20 cellular contexts compared by ENCODE assay signal in the genomic region with DNA sequence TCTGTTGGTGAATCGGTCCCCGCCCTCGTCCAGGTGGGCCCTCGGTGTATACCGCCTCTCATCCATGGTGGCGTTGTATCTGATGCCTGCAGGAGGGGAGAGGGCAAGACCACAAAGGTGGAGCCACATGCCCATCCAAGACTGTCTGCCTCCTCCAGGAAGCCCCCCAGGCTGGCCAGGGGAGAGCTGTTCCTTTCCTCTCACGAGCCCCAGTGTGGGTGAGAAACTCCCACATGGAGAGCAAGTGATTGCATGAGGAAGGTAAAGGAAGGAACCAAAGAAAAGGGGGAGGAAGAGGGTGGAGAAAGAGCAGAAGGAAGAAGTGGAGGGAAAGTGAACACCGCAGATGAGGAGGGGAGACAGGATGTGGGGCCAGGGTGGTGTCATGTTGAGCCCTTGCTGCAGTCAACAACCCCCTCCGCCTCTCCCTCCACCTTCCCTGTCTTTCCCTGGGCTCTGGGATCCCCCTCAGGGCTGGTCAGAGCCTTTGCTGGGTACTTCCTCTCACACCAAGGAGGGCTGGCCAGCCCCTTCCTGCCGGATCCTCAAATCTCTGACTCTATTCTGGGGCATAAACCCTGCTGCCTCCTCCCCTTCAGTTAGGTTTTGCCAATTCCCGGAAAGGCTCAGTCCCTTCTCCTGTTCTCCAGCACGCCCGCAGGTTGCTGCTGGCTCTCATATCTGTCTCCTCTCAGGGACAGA. TPM values are rescaled to one million over a fixed set of nuclear protein-coding genes. Genes with fewer than 3 reads are reported as not detected.
A peak's percentile ranks its signal among the peaks of the same experiment; 100 is the strongest.
DNase-seq lines count a peak whose midpoint lies in the region; ATAC-seq and TF ChIP-seq lines count a peak whose summit lies in the region.
"Had no signal": no experiment of that assay in that cellular context is flagged by ENCODE, and none has a peak within 500 bp of the region (broad histone marks: within the 10 kb centered on the region; RNA-seq: fewer than 3 reads in every experiment).

No MANE protein-coding gene starts in this region.

- no peaks in the 10 kb centered on the region for H3K36me3 Mint-ChIP-seq in GM23338 (ENCODE audit: low read depth)
- H3K36me3 Mint-ChIP-seq in T-helper 2 cell treated with Interferon-gamma antibody and Interleukin-4, amounts not matched to agents 5 μg/mL and 100 μg/mL, for 36 hours (ENCODE audit: low read depth) = no peaks in the 10 kb centered on the region
- H3K36me3 Mint-ChIP-seq: natural killer cell, T-cell had no signal

- H3K4me3 ChIP-seq in BLaER1 treated with 17β-estradiol and CSF1 and Interleukin-3, amounts not matched to agents 10 nM and 100 nM = peak overlapping the region in 2 of 10 experiments; percentile 12 to 17; a peak in 1 of 20 replicates
- H3K4me3 ChIP-seq in GM23338 = no peak overlapping the region
- H3K4me3 ChIP-seq in left lung = no peak overlapping the region
- H3K4me3 ChIP-seq: tibial nerve had no signal

- peak overlapping the region; percentile 83 for H2AFZ ChIP-seq in GM23338

- peak overlapping the region in 8 of 11 experiments; percentile 7 to 54 (median 20); a peak in 5 of 22 replicates for H3K9ac ChIP-seq in BLaER1 treated with 17β-estradiol and CSF1 and Interleukin-3, amounts not matched to agents 10 nM and 100 nM
- H3K9ac ChIP-seq: KMS-11 had no signal

- no peak for ATAC-seq in GM23338
- peak; percentile 18 for ATAC-seq in left lung
- no peak for ATAC-seq in HG02798 (IDR thresholded peaks at IDR 0.05; ENCODE audit: poor library complexity, unreplicated experiment)
- ATAC-seq: natural killer cell had no signal

- H3F3A ChIP-seq in GM23338 (replicated peaks; ENCODE audit: low read depth) = no peaks in the 10 kb centered on the region

- peaks cover 47% of the 10 kb centered on the region for H3K4me1 Mint-ChIP-seq in GM23338
- peaks cover 26% of the 10 kb centered on the region for H3K4me1 Mint-ChIP-seq in T-helper 2 cell treated with Interferon-gamma antibody and Interleukin-4, amounts not matched to agents 5 μg/mL and 100 μg/mL, for 36 hours (ENCODE audit: low read depth)

- no peak for TF ChIP-seq CTCF in GM23338 (conservative IDR thresholded peaks at IDR 0.05; ENCODE audit: low read depth in 2 of 2)
- no peak for TF ChIP-seq CTCF in left lung (IDR thresholded peaks at IDR 0.05)

- no peak overlapping the region for H3K27ac Mint-ChIP-seq in GM23338
- H3K27ac Mint-ChIP-seq in T-helper 2 cell treated with Interferon-gamma antibody and Interleukin-4, amounts not matched to agents 5 μg/mL and 100 μg/mL, for 36 hours = peak overlapping the region; percentile 77
- H3K27ac Mint-ChIP-seq: natural killer cell had no signal

- no peaks in the 10 kb centered on the region for H3K79me2 ChIP-seq in GM23338 (replicated peaks; ENCODE audit: insufficient read depth)

- H3K27me3 ChIP-seq in BLaER1 treated with 17β-estradiol and CSF1 and Interleukin-3, amounts not matched to agents 10 nM and 100 nM = no peaks in the 10 kb centered on the region
- H3K27me3 ChIP-seq in GM23338 (ENCODE audit: insufficient read depth) (no peaks in the 10 kb centered on the region), left lung (peaks cover 0 to 13% of the 10 kb centered on the region in 2 donors)
- H3K27me3 ChIP-seq: tibial nerve had no signal

- H3K9me3 Mint-ChIP-seq in GM23338 = no peaks in the 10 kb centered on the region
- H3K9me3 Mint-ChIP-seq in T-helper 2 cell treated with Interferon-gamma antibody and Interleukin-4, amounts not matched to agents 5 μg/mL and 100 μg/mL, for 36 hours = no peaks in the 10 kb centered on the region
- H3K9me3 Mint-ChIP-seq: natural killer cell, T-cell had no signal

- intact Hi-C loops in left lung (cut with DNase I) = no loop called here

- no peaks in the 10 kb centered on the region for H3K9me2 ChIP-seq in GM23338 (ENCODE audit: insufficient read depth)

- H3K4me1 ChIP-seq in BLaER1 treated with 17β-estradiol and CSF1 and Interleukin-3, amounts not matched to agents 10 nM and 100 nM = peaks cover 38 to 64% (median 53%) of the 10 kb centered on the region in 10 experiments
- H3K4me1 ChIP-seq in GM23338 (ENCODE audit: insufficient read depth) = peaks cover 19% of the 10 kb centered on the region
- H3K4me1 ChIP-seq in left lung = no peaks in the 10 kb centered on the region
- H3K4me1 ChIP-seq: tibial nerve had no signal

- DNase-seq in GM23338 (ENCODE audit: low spot score) (no peak), left lung (no peak)
- no peak for DNase-seq in T-helper 2 cell treated with Interferon-gamma antibody and Interleukin-4, amounts not matched to agents 5 μg/mL and 100 μg/mL, for 36 hours (ENCODE audit: low spot score)
- DNase-seq in central memory CD4-positive, alpha-beta T cell = no peak
- no peak for DNase-seq in NK-92 treated with Interleukin-12 subunit alpha and Interleukin-12 subunit beta, amount 100 ng/mL, for 24 hours (lab: John Stamatoyannopoulos, UW)
- DNase-seq in stimulated activated CD4-positive, alpha-beta T cell treated with anti-CD3 and anti-CD28 coated beads, Interleukin-4, amount 100 ng/mL, for 24 hours = no peak
- DNase-seq: caudate nucleus; effector memory CD4-positive, alpha-beta T cell; H7; head of caudate nucleus; islet precursor cell; natural killer cell; NCI-H1417 treated with DMSO at 0.1 percent for 48 hours; NCI-H2171 treated with DMSO at 0.1 percent for 48 hours had no signal

- no peaks in the 10 kb centered on the region for H3K9me3 ChIP-seq in BLaER1 treated with 17β-estradiol and CSF1 and Interleukin-3, amounts not matched to agents 10 nM and 100 nM (replicated peaks in 1 of 11)
- no peaks in the 10 kb centered on the region for H3K9me3 ChIP-seq in left lung
- H3K9me3 ChIP-seq: tibial nerve had no signal

- H3K27me3 Mint-ChIP-seq in GM23338 (ENCODE audit: insufficient read depth, low read depth, poor library complexity) = peaks cover 12% of the 10 kb centered on the region
- H3K27me3 Mint-ChIP-seq in T-helper 2 cell treated with Interferon-gamma antibody and Interleukin-4, amounts not matched to agents 5 μg/mL and 100 μg/mL, for 36 hours (ENCODE audit: low read depth) = peaks cover 6% of the 10 kb centered on the region

- H3K36me3 ChIP-seq in BLaER1 treated with 17β-estradiol and CSF1 and Interleukin-3, amounts not matched to agents 10 nM and 100 nM = no peaks in the 10 kb centered on the region
- H3K36me3 ChIP-seq in GM23338 (ENCODE audit: insufficient read depth) = no peaks in the 10 kb centered on the region
- H3K36me3 ChIP-seq in left lung = no peaks in the 10 kb centered on the region
- H3K36me3 ChIP-seq: tibial nerve had no signal

- H3K27ac ChIP-seq in BLaER1 treated with 17β-estradiol and CSF1 and Interleukin-3, amounts not matched to agents 10 nM and 100 nM = peak overlapping the region in 9 of 11 experiments; percentile 17 to 75 (median 52); a peak in 16 of 22 replicates
- H3K27ac ChIP-seq in GM23338 (ENCODE audit: low read depth) (no peak overlapping the region), left lung (no peak overlapping the region)
- H3K27ac ChIP-seq: HL-60, KMS-11, tibial nerve had no signal

- H3K4me3 Mint-ChIP-seq in GM23338 = no peak overlapping the region
- peak overlapping the region; percentile 51 for H3K4me3 Mint-ChIP-seq in T-helper 2 cell treated with Interferon-gamma antibody and Interleukin-4, amounts not matched to agents 5 μg/mL and 100 μg/mL, for 36 hours
- H3K4me3 Mint-ChIP-seq: natural killer cell had no signal

- no peaks in the 10 kb centered on the region for H4K20me1 ChIP-seq in BLaER1 treated with 17β-estradiol and CSF1 and Interleukin-3, amounts not matched to agents 10 nM and 100 nM
- no peaks in the 10 kb centered on the region for H4K20me1 ChIP-seq in GM23338 (replicated peaks; ENCODE audit: insufficient read depth)

- H3K4me2 ChIP-seq in BLaER1 treated with 17β-estradiol and CSF1 and Interleukin-3, amounts not matched to agents 10 nM and 100 nM = peak overlapping the region; percentile 61 to 93 (median 74)
- H3K4me2 ChIP-seq in GM23338 = no peak overlapping the region
- H3K4me2 ChIP-seq: KMS-11 had no signal

TF ChIP-seq in GM23338, 12 proteins besides CTCF, POLR2A, EP300 and RAD21 (continues in another document):
- no peak for TF ChIP-seq ZNF114 (CRISPR knock-in tag; IDR thresholded peaks at IDR 0.05)
- TF ChIP-seq JUNB (IDR thresholded peaks at IDR 0.05; ENCODE audit: unreplicated experiment) = no peak
- no peak for TF ChIP-seq ETS1 (IDR thresholded peaks at IDR 0.05)
- no peak for TF ChIP-seq EZH2phosphoT487 (IDR thresholded peaks at IDR 0.05; ENCODE audit: unreplicated experiment)
- TF ChIP-seq POLR2AphosphoS5 (IDR thresholded peaks at IDR 0.05; ENCODE audit: low read depth) = no peak
- TF ChIP-seq CREB1 (CRISPR knock-in tag; IDR thresholded peaks at IDR 0.05; ENCODE audit: low read depth) = no peak

RNA-seq across cellular contexts. Expression of gene FEM1B, which starts 49.3 kb away (rescaled TPM):
- total RNA-seq in GM23338 (2014; rRNA removed; shearing (Covaris generic)) = 82.0 and 82.4 TPM in 2 replicates
- polyA plus RNA-seq in GM23338 (2016; fragmentation: Nextera tagmentation; extraction: Ambion mirVana) = 11.6 and 13.0 TPM in 2 replicates
- 10 to 100 TPM; 44.1 to 44.4 TPM for total RNA-seq in left lung

Comparison
In these comparisons a context has a peak if more than half of its experiments do, and no peak if none do; other contexts are left out.
1. H3K27ac ChIP-seq: peak in BLaER1 treated with 17β-estradiol and CSF1 and Interleukin-3, amounts not matched to agents 10 nM and 100 nM (9 of 11); none in GM23338 (single experiment) and left lung (0 of 2).